In genomic region chr1:149887456-149888159, GRCh38 we compare ENCODE assay signal across 8 cellular contexts. TPM values are rescaled to one million over a fixed set of nuclear protein-coding genes. Genes with fewer than 3 reads are reported as not detected.
DNase-seq lines count a peak whose midpoint lies in the region; ATAC-seq and TF ChIP-seq lines count a peak whose summit lies in the region.

No MANE protein-coding gene starts in this region.

- no peaks in the 10 kb centered on the region for H3K27me3 Mint-ChIP-seq in neural crest cell (ENCODE audit: low read depth)

- H3K4me1 Mint-ChIP-seq in neural crest cell = peaks cover 5% of the 10 kb centered on the region

- peak; percentile 46 for ATAC-seq in foreskin keratinocyte

- H3K27me3 ChIP-seq in H7 (ENCODE audit: control insufficient read depth, insufficient read depth, low read length) (no peaks in the 10 kb centered on the region), foreskin keratinocyte (no peaks in the 10 kb centered on the region)

- H3K4me3 ChIP-seq in H7 (ENCODE audit: insufficient read depth, low read depth, low read length) = peak overlapping the region; percentile 86

- H3K4me1 ChIP-seq in ES-I3 (ENCODE audit: insufficient read depth, low read length) (0 out of 2 replicates have a peak, but pooled peaks cover 7% of the 10 kb centered on the region), foreskin keratinocyte (no peaks in the 10 kb centered on the region)

- no peaks in the 10 kb centered on the region for H3K36me3 Mint-ChIP-seq in neural crest cell (ENCODE audit: low read depth)

- TF ChIP-seq CTCF in foreskin keratinocyte (conservative IDR thresholded peaks at IDR 0.05) (no peak), neural crest cell (conservative IDR thresholded peaks at IDR 0.05) (no peak)

- peak overlapping the region; percentile 86 for H3K27ac ChIP-seq in foreskin keratinocyte

- H3K36me3 ChIP-seq in ES-I3 (ENCODE audit: insufficient read depth, low read length) = no peaks in the 10 kb centered on the region
- H3K36me3 ChIP-seq in H7 (replicated peaks; ENCODE audit: control insufficient read depth, insufficient read depth, low read length) = no peaks in the 10 kb centered on the region

- no peak overlapping the region for H3K4me3 Mint-ChIP-seq in neural crest cell

- DNase-seq in H7 (peak; percentile 90), M059J (ENCODE audit: low read depth) (peak; percentile 99), foreskin keratinocyte (peak; percentile 95 to 98), neural crest cell (ENCODE audit: low read depth, low spot score) (peak; percentile 60), stromal cell of bone marrow (ENCODE audit: low read depth) (peak; percentile 99)
- DNase-seq in activated effector memory CD4-positive, alpha-beta T cell treated with Interleukin-2 at 50 U/mL for 16 hours = peak; percentile 61

- H3K27ac Mint-ChIP-seq in neural crest cell (ENCODE audit: unreplicated experiment) = no peak overlapping the region

- no peaks in the 10 kb centered on the region for H3K9me3 Mint-ChIP-seq in neural crest cell

- peak overlapping the region; percentile 84 for H3K9ac ChIP-seq in ES-I3 (ENCODE audit: low read depth, low read length)

- no peaks in the 10 kb centered on the region for H3K9me3 ChIP-seq in ES-I3 (ENCODE audit: control insufficient read depth, insufficient read depth, low read length)

- TF ChIP-seq POLR2A in Raji (IDR thresholded peaks at IDR 0.05; ENCODE audit: insufficient read depth, low read depth, low read length) = peak; percentile 52

RNA-seq across cellular contexts. Expression of gene BOLA1, which starts 11.8 kb away (rescaled TPM):
- total RNA-seq in H7 (2014; rRNA removed; shearing (Covaris generic)) = 27.7 and 40.1 TPM in 2 replicates
- total RNA-seq in M059J (2014; rRNA removed; shearing (Covaris generic)) = 5.9 and 10.3 TPM in 2 replicates
- 16.6 and 18.2 TPM in 2 replicates for total RNA-seq in foreskin keratinocyte
- polyA plus RNA-seq in foreskin keratinocyte = 23.5 and 25.8 TPM in 2 replicates
- 10.1 TPM in 2 replicates for total RNA-seq in neural crest cell

RNA-seq across cellular contexts. Expression of gene SV2A, which starts 30.0 kb away (rescaled TPM):
- total RNA-seq in H7 (2014; rRNA removed; shearing (Covaris generic)) = 40.3 and 42.3 TPM in 2 replicates
- 13.1 and 20.5 TPM in 2 replicates for total RNA-seq in M059J (2014; rRNA removed; shearing (Covaris generic))
- total RNA-seq in foreskin keratinocyte (3.4 and 6.5 TPM in 2 replicates), neural crest cell (48.4 and 49.5 TPM in 2 replicates)
- polyA plus RNA-seq in foreskin keratinocyte = 2.1 and 3.8 TPM in 2 replicates

RNA-seq across cellular contexts. Expression of gene SF3B4, which starts 40.0 kb away (rescaled TPM):
- total RNA-seq in H7 (2014; rRNA removed; shearing (Covaris generic)) = 32.8 and 39.7 TPM in 2 replicates
- 37.3 and 54.2 TPM in 2 replicates for total RNA-seq in M059J (2014; rRNA removed; shearing (Covaris generic))
- total RNA-seq in foreskin keratinocyte (53.7 and 54.5 TPM in 2 replicates), neural crest cell (90.9 and 95.3 TPM in 2 replicates)
- 99.7 and 105 TPM in 2 replicates for polyA plus RNA-seq in foreskin keratinocyte

RNA-seq across cellular contexts. Expression of gene MTMR11, which starts 49.1 kb away (rescaled TPM):
- 5.2 and 7.9 TPM in 2 replicates for total RNA-seq in H7 (2014; rRNA removed; shearing (Covaris generic))
- 6.1 and 8.3 TPM in 2 replicates for total RNA-seq in M059J (2014; rRNA removed; shearing (Covaris generic))
- total RNA-seq in foreskin keratinocyte (10.9 and 12.5 TPM in 2 replicates), neural crest cell (4.5 and 6.3 TPM in 2 replicates)
- 8.4 and 8.6 TPM in 2 replicates for polyA plus RNA-seq in foreskin keratinocyte

Comparison
In these comparisons a context has a peak if more than half of its experiments do, and no peak if none do; other contexts are left out.
1. Peak in every context shown above with its lines: DNase-seq, ATAC-seq, H3K4me3 ChIP-seq and H3K27ac ChIP-seq.